ENCODE assay signal across 8 cellular contexts in the genomic region with DNA sequence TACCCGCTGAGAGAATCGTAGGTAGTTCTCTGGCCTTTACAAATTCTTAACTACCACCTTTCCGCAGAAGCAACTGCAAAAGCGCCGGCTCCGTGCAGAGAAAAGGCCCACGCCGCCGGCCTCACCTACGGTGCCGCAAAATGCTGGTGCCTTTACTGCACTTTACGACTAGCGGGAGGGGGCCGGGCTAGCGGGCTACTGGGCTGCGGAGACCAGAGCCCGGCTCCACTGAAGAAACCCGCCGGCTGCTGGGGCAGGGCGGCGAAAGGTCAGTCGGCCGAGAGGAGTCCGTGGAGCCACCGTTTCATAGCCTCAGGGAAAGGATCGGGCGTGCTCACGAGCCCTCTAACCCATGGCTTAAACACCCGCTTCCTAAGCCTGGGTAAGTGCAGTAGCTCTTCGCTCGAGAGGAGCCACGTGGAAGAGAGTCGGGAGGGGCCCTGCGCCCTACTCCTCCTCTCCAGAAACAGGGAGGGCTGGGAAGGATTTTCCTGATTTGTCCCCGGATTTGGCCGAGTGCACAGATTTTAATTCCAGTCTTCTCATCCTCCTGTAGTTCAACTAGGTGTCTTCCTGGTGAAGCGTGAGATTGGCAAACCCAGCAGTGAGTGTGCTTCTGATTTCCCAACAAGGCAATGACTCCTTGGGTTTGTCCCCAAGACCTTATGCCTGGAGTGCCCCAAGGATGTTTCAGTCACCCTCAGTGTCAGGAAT. TPM values are rescaled to one million over a fixed set of nuclear protein-coding genes. Genes with fewer than 3 reads are reported as not detected.
DNase-seq lines count a peak whose midpoint lies in the region; ATAC-seq and TF ChIP-seq lines count a peak whose summit lies in the region.

A gene with protein sequence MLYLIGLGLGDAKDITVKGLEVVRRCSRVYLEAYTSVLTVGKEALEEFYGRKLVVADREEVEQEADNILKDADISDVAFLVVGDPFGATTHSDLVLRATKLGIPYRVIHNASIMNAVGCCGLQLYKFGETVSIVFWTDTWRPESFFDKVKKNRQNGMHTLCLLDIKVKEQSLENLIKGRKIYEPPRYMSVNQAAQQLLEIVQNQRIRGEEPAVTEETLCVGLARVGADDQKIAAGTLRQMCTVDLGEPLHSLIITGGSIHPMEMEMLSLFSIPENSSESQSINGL (minus strand): TSS at position 105 of the 714 bp plus-strand sequence. CDS start 341 bp downstream, outside the sequence.

- H3K27me3 Mint-ChIP-seq in T-cell = no peaks in the 10 kb centered on the region

- H3K4me1 ChIP-seq in adrenal gland (replicated peaks in 1 of 2) = peaks cover 3 to 23% of the 10 kb centered on the region in 2 donors
- peaks cover 2 to 44% (median 23%) of the 10 kb centered on the region in 9 donors for H3K4me1 ChIP-seq in heart right ventricle
- H3K4me1 ChIP-seq in upper lobe of left lung = peaks cover 14 to 34% (median 18%) of the 10 kb centered on the region in 4 donors

- H3K27me3 ChIP-seq in adrenal gland (no peaks in the 10 kb centered on the region), heart right ventricle (no peaks in the 10 kb centered on the region), upper lobe of left lung (no peaks in the 10 kb centered on the region)

- H3K9me3 ChIP-seq in adrenal gland (replicated peaks in 1 of 3) (no peaks in the 10 kb centered on the region), heart right ventricle (no peaks in the 10 kb centered on the region), upper lobe of left lung (no peaks in the 10 kb centered on the region)

- CTCF ChIA-PET in T-cell (lab: Charles Lee) = interaction anchor here (1.0 to 1.4 kb wide), 4 partner anchors 21 to 263 kb away, joined by 3 to 6 read pairs (median 4); no protein-coding TSS in a partner anchor

- peaks cover 28% of the 10 kb centered on the region for H3K36me3 Mint-ChIP-seq in T-cell

- H3K27ac ChIP-seq in adrenal gland = peak within 1 kb of the TSS; percentile 61 to 93 (median 84)
- H3K27ac ChIP-seq in heart right ventricle = peak within 1 kb of the TSS; percentile 42 to 93 (median 88)
- peak within 1 kb of the TSS; percentile 88 to 93 (median 90) for H3K27ac ChIP-seq in upper lobe of left lung

- H3K4me3 ChIP-seq in GM12864 (ENCODE audit: low read depth, low read length) (peak within 1 kb of the TSS; percentile 60), adrenal gland (peak within 1 kb of the TSS; percentile 68 to 94 (median 78)), heart right ventricle (peak within 1 kb of the TSS; percentile 48 to 85 (median 71)), upper lobe of left lung (peak within 1 kb of the TSS; percentile 73 to 86 (median 80))

- peak in 1 of 2 donors; percentile 79 for TF ChIP-seq POLR2A in adrenal gland (IDR thresholded peaks at IDR 0.05)
- TF ChIP-seq POLR2A in upper lobe of left lung (IDR thresholded peaks at IDR 0.05) = peak in 3 of 4 donors; percentile 49 to 78 (median 61)

- DNase-seq in GM12864 (ENCODE audit: low read depth) = peak; percentile 75
- DNase-seq in NCI-H128 (lab: John Stamatoyannopoulos, UW; ENCODE audit: unreplicated experiment) = peak; percentile 64
- peak; percentile 71 to 92 (median 85) for DNase-seq in T-cell
- DNase-seq in adrenal gland = peak; percentile 90 to 95 (median 94)
- DNase-seq in heart right ventricle = peak; percentile 88 to 93
- peak; percentile 83 to 98 (median 90) for DNase-seq in posterior cingulate gyrus
- peak; percentile 93 to 94 for DNase-seq in upper lobe of left lung

- peak within 1 kb of the TSS; percentile 92 to 96 (median 96) for H3K4me3 Mint-ChIP-seq in T-cell

- 0 to 1% (median 0%) methylated on average over 8 to 37 of the region's 37 CpGs for WGBS in adrenal gland, 4 donors
- WGBS in heart right ventricle, 2 donors = 1% methylated on average over 37 of the region's 37 CpGs
- 0% methylated on average over 24 to 33 of the region's 37 CpGs for WGBS in upper lobe of left lung, 2 donors

- peak in 2 of 4 donors; percentile 32 to 67 for TF ChIP-seq EP300 in upper lobe of left lung (IDR thresholded peaks at IDR 0.05)

- peak within 1 kb of the TSS; percentile 98 to 99 for H3K27ac Mint-ChIP-seq in T-cell

- TF ChIP-seq CTCF in GM12864 (IDR thresholded peaks at IDR 0.05; ENCODE audit: low read depth, low read length, missing control alignments) (no peak), adrenal gland (IDR thresholded peaks at IDR 0.05) (no peak), heart right ventricle (IDR thresholded peaks at IDR 0.05) (no peak), upper lobe of left lung (IDR thresholded peaks at IDR 0.05) (no peak)

- ATAC-seq in HG02642 (IDR thresholded peaks at IDR 0.05; ENCODE audit: poor library complexity, unreplicated experiment) = peak; percentile 89
- ATAC-seq in T-cell (replicated peaks in 1 of 4) = peak; percentile 95 to 96 (median 96)
- peak; percentile 95 to 100 (median 98) for ATAC-seq in heart right ventricle
- ATAC-seq in upper lobe of left lung (ENCODE audit: low FRiP score in 2 of 2) = peak; percentile 99 to 100

- POLR2A ChIA-PET in T-cell (lab: Charles Lee) = no interaction called here

- no peaks in the 10 kb centered on the region for H3K9me3 Mint-ChIP-seq in T-cell

- intact Hi-C loops in adrenal gland (cut with DNase I) (no loop called here), heart right ventricle (cut with DNase I) (loop anchor here in 8 of 10 donors (2.0 to 10.0 kb wide), 9 partner anchors 81 to 261 kb away; a partner anchor contains a TSS), posterior cingulate gyrus (cut with DNase I) (loop anchor here (10.0 kb wide), 1 partner anchor 209 kb away; a partner anchor contains a TSS)

- H3K4me1 Mint-ChIP-seq in T-cell = peaks cover 71 to 80% (median 77%) of the 10 kb centered on the region in 3 donors

- H3K36me3 ChIP-seq in adrenal gland (replicated peaks in 1 of 2) (no peaks in the 10 kb centered on the region), heart right ventricle (peaks cover 0 to 22% (median 0%) of the 10 kb centered on the region in 9 donors), upper lobe of left lung (no peaks in the 10 kb centered on the region)

RNA-seq across cellular contexts. Expression of the gene that starts here (rescaled TPM):
- total RNA-seq in T-cell (10 to 100 TPM; 42.7 to 65.6 (median 45.0) TPM), adrenal gland (10 to 100 TPM; 21.7 to 49.7 (median 37.0) TPM), heart right ventricle (10 to 100 TPM; 30.6 to 44.3 (median 36.0) TPM), upper lobe of left lung (10 to 100 TPM; 14.8 to 25.2 (median 21.5) TPM)
- polyA plus RNA-seq in adrenal gland (10 to 100 TPM; 37.7 to 59.1 (median 48.9) TPM), heart right ventricle (10 to 100 TPM; 26.3 to 29.0 TPM)

Comparison
In these comparisons a context has a peak if more than half of its experiments do, and no peak if none do; other contexts are left out.
1. Peak in every context shown above with its lines: DNase-seq, ATAC-seq, H3K4me3 ChIP-seq and H3K27ac ChIP-seq.
2. intact Hi-C loops: an anchor here in heart right ventricle (2.0 to 10.0 kb wide) and posterior cingulate gyrus (10.0 kb wide); none called in adrenal gland.